ENCODE assay signal across 11 cellular contexts in genomic region chr1:93751391-93752250, GRCh38.
DNase-seq lines count a peak whose midpoint lies in the region; ATAC-seq and TF ChIP-seq lines count a peak whose summit lies in the region.
"Had no signal": no experiment of that assay in that cellular context is flagged by ENCODE, and none has a peak within 500 bp of the region (broad histone marks: within the 10 kb centered on the region; RNA-seq: fewer than 3 reads in every experiment).

No MANE protein-coding gene starts in this region.

- ATAC-seq in psoas muscle (peak; percentile 89 to 97 (median 96)), HG03457 (IDR thresholded peaks at IDR 0.05; ENCODE audit: unreplicated experiment) (no peak)
- ATAC-seq: esophagus mucosa had no signal

- intact Hi-C loops in left ventricle myocardium inferior (cut with micrococcal nuclease), result no loop called here
- intact Hi-C loops in psoas muscle (cut with DNase I), result no loop called here

- H3K27me3 Mint-ChIP-seq in T-helper 2 cell treated with Interferon-gamma antibody and Interleukin-4, amounts not matched to agents 5 μg/mL and 100 μg/mL, for 36 hours (ENCODE audit: low read depth), result peaks cover 3% of the 10 kb centered on the region
- peaks cover 11% of the 10 kb centered on the region for H3K27me3 Mint-ChIP-seq in activated CD4-positive, alpha-beta memory T cell treated with anti-CD3 and anti-CD28 coated beads, Interleukin-2, amount 10 ng/mL, durations not matched to agents 7 days and 5 days

- H3K27ac ChIP-seq in left ventricle myocardium inferior (replicated peaks), result peak overlapping the region; percentile 67
- peak overlapping the region; percentile 50 for H3K27ac ChIP-seq in psoas muscle

- TF ChIP-seq CTCF in left ventricle myocardium inferior (IDR thresholded peaks at IDR 0.05; ENCODE audit: borderline replicate concordance), result no peak
- TF ChIP-seq CTCF in psoas muscle (IDR thresholded peaks at IDR 0.05), result no peak

- H3K36me3 ChIP-seq in left ventricle myocardium inferior, result no peaks in the 10 kb centered on the region
- no peaks in the 10 kb centered on the region for H3K36me3 ChIP-seq in psoas muscle (ENCODE audit: insufficient read depth in 1 of 2, low read depth in 1 of 2)

- peaks cover under 1% of the 10 kb centered on the region for H3K27me3 ChIP-seq in left ventricle myocardium inferior (ENCODE audit: low read depth)
- no peaks in the 10 kb centered on the region for H3K27me3 ChIP-seq in psoas muscle (ENCODE audit: insufficient read depth in 3 of 3, low read length in 2 of 3)

- H3K4me3 ChIP-seq in left ventricle myocardium inferior (no peak overlapping the region), psoas muscle (no peak overlapping the region)
- H3K4me3 ChIP-seq: smooth muscle cell had no signal

- peaks cover 3% of the 10 kb centered on the region for H3K36me3 Mint-ChIP-seq in T-helper 2 cell treated with Interferon-gamma antibody and Interleukin-4, amounts not matched to agents 5 μg/mL and 100 μg/mL, for 36 hours (ENCODE audit: low read depth)
- peaks cover 4% of the 10 kb centered on the region for H3K36me3 Mint-ChIP-seq in activated CD4-positive, alpha-beta memory T cell treated with anti-CD3 and anti-CD28 coated beads, Interleukin-2, amount 10 ng/mL, durations not matched to agents 7 days and 5 days (ENCODE audit: low read depth)

- no peak overlapping the region for H3K4me3 Mint-ChIP-seq in T-helper 2 cell treated with Interferon-gamma antibody and Interleukin-4, amounts not matched to agents 5 μg/mL and 100 μg/mL, for 36 hours
- H3K4me3 Mint-ChIP-seq in activated CD4-positive, alpha-beta memory T cell treated with anti-CD3 and anti-CD28 coated beads, Interleukin-2, amount 10 ng/mL, durations not matched to agents 7 days and 5 days, result no peak overlapping the region

- H3K4me1 ChIP-seq in left ventricle myocardium inferior, result peaks cover 39% of the 10 kb centered on the region
- H3K4me1 ChIP-seq in psoas muscle, result peaks cover 29% of the 10 kb centered on the region

- WGBS in psoas muscle, 3 donors, result 24 to 39% (median 30%) methylated on average over 6 of the region's 6 CpGs

- POLR2A ChIA-PET in activated CD4-positive, alpha-beta memory T cell treated with anti-CD3 and anti-CD28 coated beads, Interleukin-2, amount 10 ng/mL, durations not matched to agents 7 days and 5 days (lab: Charles Lee), result no interaction called here

- H3K9me3 ChIP-seq in left ventricle myocardium inferior (replicated peaks) (peaks cover 6% of the 10 kb centered on the region), psoas muscle (no peaks in the 10 kb centered on the region)

- H3K9me3 Mint-ChIP-seq in T-helper 2 cell treated with Interferon-gamma antibody and Interleukin-4, amounts not matched to agents 5 μg/mL and 100 μg/mL, for 36 hours, result peaks cover 9% of the 10 kb centered on the region
- peaks cover 7% of the 10 kb centered on the region for H3K9me3 Mint-ChIP-seq in activated CD4-positive, alpha-beta memory T cell treated with anti-CD3 and anti-CD28 coated beads, Interleukin-2, amount 10 ng/mL, durations not matched to agents 7 days and 5 days

- DNase-seq in COLO829 (ENCODE audit: low spot score) (peak; percentile 38), left ventricle myocardium inferior (peak; percentile 73), psoas muscle (peak; percentile 46 to 74), NCI-H128 (lab: John Stamatoyannopoulos, UW; ENCODE audit: unreplicated experiment) (no peak), NCI-H774 (lab: John Stamatoyannopoulos, UW) (no peak)
- no peak for DNase-seq in T-helper 2 cell treated with Interferon-gamma antibody and Interleukin-4, amounts not matched to agents 5 μg/mL and 100 μg/mL, for 36 hours (ENCODE audit: low spot score)
- no peak for DNase-seq in activated CD4-positive, alpha-beta memory T cell treated with anti-CD3 and anti-CD28 coated beads, Interleukin-2, amount 10 ng/mL, durations not matched to agents 7 days and 5 days
- DNase-seq: activated CD4-positive, alpha-beta T cell treated with anti-CD3 and anti-CD28 coated beads, Interleukin-2, amount 50 U/mL, for 4 hours had no signal

- peak overlapping the region; percentile 47 for H3K27ac Mint-ChIP-seq in T-helper 2 cell treated with Interferon-gamma antibody and Interleukin-4, amounts not matched to agents 5 μg/mL and 100 μg/mL, for 36 hours
- H3K27ac Mint-ChIP-seq in activated CD4-positive, alpha-beta memory T cell treated with anti-CD3 and anti-CD28 coated beads, Interleukin-2, amount 10 ng/mL, durations not matched to agents 7 days and 5 days, result no peak overlapping the region

- H3K4me1 Mint-ChIP-seq in T-helper 2 cell treated with Interferon-gamma antibody and Interleukin-4, amounts not matched to agents 5 μg/mL and 100 μg/mL, for 36 hours (ENCODE audit: low read depth), result peaks cover 45% of the 10 kb centered on the region
- H3K4me1 Mint-ChIP-seq in activated CD4-positive, alpha-beta memory T cell treated with anti-CD3 and anti-CD28 coated beads, Interleukin-2, amount 10 ng/mL, durations not matched to agents 7 days and 5 days, result peaks cover 27% of the 10 kb centered on the region

- CTCF ChIA-PET in activated CD4-positive, alpha-beta memory T cell treated with anti-CD3 and anti-CD28 coated beads, Interleukin-2, amount 10 ng/mL, durations not matched to agents 7 days and 5 days (lab: Charles Lee), result no interaction called here

Comparison
In these comparisons a context has a peak if more than half of its experiments do, and no peak if none do; other contexts are left out.
1. DNase-seq: peak in COLO829 (single experiment), left ventricle myocardium inferior (single experiment) and psoas muscle (2 of 2); none in T-helper 2 cell treated with Interferon-gamma antibody and Interleukin-4, amounts not matched to agents 5 μg/mL and 100 μg/mL, for 36 hours (single experiment), activated CD4-positive, alpha-beta memory T cell treated with anti-CD3 and anti-CD28 coated beads, Interleukin-2, amount 10 ng/mL, durations not matched to agents 7 days and 5 days (single experiment), NCI-H128 (single experiment) and NCI-H774 (single experiment).